Comparison of ENCODE assay signal across 1 cellular context in genomic region chr15:85753261-85753660, GRCh38.
TF ChIP-seq lines count a peak whose summit lies in the region.

No MANE protein-coding gene starts in this region.

TF ChIP-seq in H1, 55 proteins besides CTCF, POLR2A, EP300 and RAD21:
- TF ChIP-seq E2F6 (IDR thresholded peaks at IDR 0.05) = no peak
- TF ChIP-seq RNF2 (IDR thresholded peaks at IDR 0.05; ENCODE audit: borderline replicate concordance, low read depth, low read length, missing control alignments, poor library complexity, severe bottlenecking) = no peak
- no peak for TF ChIP-seq POLR2AphosphoS5 (IDR thresholded peaks at IDR 0.05; ENCODE audit: low read depth, low read length)
- TF ChIP-seq BCL11A (IDR thresholded peaks at IDR 0.05; ENCODE audit: low read depth in 2 of 2, low read length in 2 of 2) = no peak
- no peak for TF ChIP-seq MAX (IDR thresholded peaks at IDR 0.05)
- TF ChIP-seq TAF7 (optimal IDR thresholded peaks at IDR 0.05; ENCODE audit: borderline replicate concordance, low read depth, low read length) = no peak
- TF ChIP-seq BRCA1 (IDR thresholded peaks at IDR 0.05; ENCODE audit: low read depth, low read length) = no peak
- no peak for TF ChIP-seq RBBP5 (IDR thresholded peaks at IDR 0.05; ENCODE audit: borderline replicate concordance, low read depth, low read length)
- TF ChIP-seq GTF2F1 (IDR thresholded peaks at IDR 0.05; ENCODE audit: borderline replicate concordance, low read depth, low read length) = no peak
- TF ChIP-seq USF2 (IDR thresholded peaks at IDR 0.05; ENCODE audit: low read length) = no peak
- no peak for TF ChIP-seq BACH1 (IDR thresholded peaks at IDR 0.05; ENCODE audit: low read length)
- TF ChIP-seq KDM1A (IDR thresholded peaks at IDR 0.05; ENCODE audit: borderline replicate concordance, low read length) = no peak
- no peak for TF ChIP-seq YY1 (IDR thresholded peaks at IDR 0.05; ENCODE audit: low read depth, low read length)
- no peak for TF ChIP-seq SRF (IDR thresholded peaks at IDR 0.05; ENCODE audit: low read depth, low read length)
- no peak for TF ChIP-seq EZH2 (IDR thresholded peaks at IDR 0.05; ENCODE audit: low read depth, low read length, severe bottlenecking)
- no peak for TF ChIP-seq SP1 (IDR thresholded peaks at IDR 0.05; ENCODE audit: low read depth, low read length)
- TF ChIP-seq CBX5 (IDR thresholded peaks at IDR 0.05; ENCODE audit: low read depth, low read length) = no peak
- TF ChIP-seq TCF12 (IDR thresholded peaks at IDR 0.05; ENCODE audit: low read depth, low read length) = no peak
- no peak for TF ChIP-seq NANOG (IDR thresholded peaks at IDR 0.05; ENCODE audit: insufficient read depth, low read depth, low read length, poor library complexity, severe bottlenecking)
- no peak for TF ChIP-seq JUN (IDR thresholded peaks at IDR 0.05; ENCODE audit: low read depth, low read length)
